Comparison of ENCODE assay signal across 16 cellular contexts in genomic region chr19:18990128-18990708, GRCh38. TPM values are rescaled to one million over a fixed set of nuclear protein-coding genes. Genes with fewer than 3 reads are reported as not detected.
"Had no signal": no experiment of that assay in that cellular context is flagged by ENCODE, and none has a peak within 500 bp of the region (broad histone marks: within the 10 kb centered on the region; RNA-seq: fewer than 3 reads in every experiment).

No MANE protein-coding gene starts in this region.

- H3K9me3 Mint-ChIP-seq: activated naive CD4-positive, alpha-beta T cell treated with anti-CD3 and anti-CD28 coated beads, Interleukin-2, amount 50 U/mL, for 24 hours; naive thymus-derived CD4-positive, alpha-beta T cell; stimulated activated memory B cell treated with anti-CD40 and anti-IgM and Interleukin-4, amounts not matched to agents 10 μg/mL and 1 μg/mL and 100 μg/mL, for 72 hours; T-helper 2 cell treated with Interferon-gamma antibody and Interleukin-4, amounts not matched to agents 5 μg/mL and 100 μg/mL, for 36 hours had no signal

- H3K4me3 Mint-ChIP-seq: activated naive CD4-positive, alpha-beta T cell treated with anti-CD3 and anti-CD28 coated beads, Interleukin-2, amount 50 U/mL, for 24 hours; naive thymus-derived CD4-positive, alpha-beta T cell; stimulated activated memory B cell treated with anti-CD40 and anti-IgM and Interleukin-4, amounts not matched to agents 10 μg/mL and 1 μg/mL and 100 μg/mL, for 72 hours; T-helper 2 cell treated with Interferon-gamma antibody and Interleukin-4, amounts not matched to agents 5 μg/mL and 100 μg/mL, for 36 hours had no signal

- H3K4me1 ChIP-seq: body of pancreas, transverse colon had no signal

- H3K27me3 Mint-ChIP-seq: stimulated activated memory B cell treated with anti-CD40 and anti-IgM and Interleukin-4, amounts not matched to agents 10 μg/mL and 1 μg/mL and 100 μg/mL, for 72 hours had no signal

- H3K27ac ChIP-seq: body of pancreas, colonic mucosa, left lung, parathyroid adenoma, sigmoid colon, transverse colon had no signal

- H3K79me2 ChIP-seq: parathyroid adenoma had no signal

- H3K9me3 ChIP-seq: body of pancreas, colonic mucosa, left lung, sigmoid colon, transverse colon had no signal

- H3K4me3 ChIP-seq: body of pancreas, colonic mucosa, left lung, sigmoid colon, transverse colon had no signal

- H3K27me3 ChIP-seq: body of pancreas, colonic mucosa, left lung, sigmoid colon had no signal

- H2AFZ ChIP-seq: parathyroid adenoma had no signal

- ATAC-seq: body of pancreas; left lung; naive thymus-derived CD4-positive, alpha-beta T cell; stimulated activated memory B cell treated with anti-CD40 and anti-IgM and Interleukin-4, amounts not matched to agents 10 μg/mL and 1 μg/mL and 100 μg/mL, for 72 hours had no signal

- H3K4me1 Mint-ChIP-seq: activated naive CD4-positive, alpha-beta T cell treated with anti-CD3 and anti-CD28 coated beads, Interleukin-2, amount 50 U/mL, for 24 hours had no signal

- DNase-seq: activated effector memory CD4-positive, alpha-beta T cell treated with Interleukin-2 at 50 U/mL for 16 hours; amniotic stem cell; body of pancreas; central memory CD4-positive, alpha-beta T cell; colonic mucosa; hippocampal formation; left lung; naive thymus-derived CD4-positive, alpha-beta T cell; sigmoid colon; stimulated activated CD4-positive, alpha-beta T cell treated with anti-CD3 and anti-CD28 coated beads, Interleukin-1b, Interleukin-23, amount 100 ng/mL, for 48 hours; substantia nigra; transverse colon had no signal

- H3K27ac Mint-ChIP-seq: activated naive CD4-positive, alpha-beta T cell treated with anti-CD3 and anti-CD28 coated beads, Interleukin-2, amount 50 U/mL, for 24 hours; naive thymus-derived CD4-positive, alpha-beta T cell; stimulated activated memory B cell treated with anti-CD40 and anti-IgM and Interleukin-4, amounts not matched to agents 10 μg/mL and 1 μg/mL and 100 μg/mL, for 72 hours; T-helper 2 cell treated with Interferon-gamma antibody and Interleukin-4, amounts not matched to agents 5 μg/mL and 100 μg/mL, for 36 hours had no signal

RNA-seq across cellular contexts. Expression of gene HOMER3, which starts 49.2 kb away (rescaled TPM):
- polyA plus RNA-seq: naive thymus-derived CD4-positive, alpha-beta T cell had no signal
